ENCODE assay signal across 9 cellular contexts in the genomic region with DNA sequence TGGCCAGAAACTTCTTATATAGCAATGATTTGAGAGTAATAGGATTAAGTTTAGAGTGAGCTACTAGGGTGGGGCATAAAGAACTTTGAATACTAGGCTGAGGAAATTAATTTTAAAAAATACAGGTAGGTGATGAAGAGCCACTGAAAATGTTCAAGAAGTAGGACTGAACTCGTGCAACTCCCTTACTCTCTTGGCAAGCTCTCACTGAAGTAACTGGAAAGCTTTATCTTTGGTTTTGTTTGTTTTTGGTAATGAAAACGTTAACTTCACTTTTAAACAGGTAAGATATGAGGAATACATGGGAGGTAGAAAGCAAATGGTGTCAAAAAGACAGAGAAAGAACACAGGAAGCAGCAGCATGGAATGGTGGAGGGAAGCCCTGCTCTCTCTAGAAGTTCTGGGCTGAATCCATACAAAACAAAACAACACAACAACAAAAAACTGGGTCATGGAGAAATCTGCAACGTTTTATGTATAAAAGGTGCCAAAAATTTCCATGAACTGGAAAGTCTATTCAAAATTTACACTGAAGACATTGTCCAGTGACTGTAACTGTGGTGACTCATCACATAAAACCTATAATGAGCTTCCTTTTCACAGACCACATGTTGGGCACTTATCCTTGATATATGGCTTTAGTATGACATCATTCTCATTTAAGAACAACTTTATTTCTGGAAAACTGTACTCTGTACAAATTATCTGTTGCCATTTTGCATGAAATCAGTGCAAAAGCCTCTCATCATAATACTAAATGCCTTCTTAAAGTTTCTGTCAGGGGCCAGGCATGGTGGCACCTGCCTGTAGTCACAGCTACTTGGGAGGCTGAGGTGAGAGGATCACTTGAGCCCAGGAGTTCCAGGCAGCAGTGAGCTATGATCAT.
A peak's percentile ranks its signal among the peaks of the same experiment; 100 is the strongest.
DNase-seq lines count a peak whose midpoint lies in the region; ATAC-seq, FAIRE-seq and TF ChIP-seq lines count a peak whose summit lies in the region.
"Had no signal": no experiment of that assay in that cellular context is flagged by ENCODE, and none has a peak within 500 bp of the region (broad histone marks: within the 10 kb centered on the region; RNA-seq: fewer than 3 reads in every experiment).

No MANE protein-coding gene starts in this region.

- TF ChIP-seq RAD21 in HepG2 (CRISPR knock-in tag; IDR thresholded peaks at IDR 0.05) = no peak

- no peaks in the 10 kb centered on the region for H3K36me3 Mint-ChIP-seq in activated T-helper 1 cell treated with anti-CD3 and anti-CD28 coated beads, Interleukin-12 subunit alpha, Interleukin-12 subunit beta, Interleukin-2, Interleukin-4 antibody, amounts not matched to agents 30 ng/mL and 10 ng/mL and 1 ng/mL, durations not matched to agents 14 hours and 24 hours and 36 hours (ENCODE audit: low read depth)
- H3K36me3 Mint-ChIP-seq in activated CD4-positive, alpha-beta T cell treated with anti-CD3 and anti-CD28 coated beads for 36 hours (ENCODE audit: low read depth) = no peaks in the 10 kb centered on the region

- no peak for FAIRE-seq in HepG2 (lab: Jason Lieb, UNC)

- peak overlapping the region; percentile 39; the same call in 1 of the 2 replicates for H3K4me2 ChIP-seq in HepG2 (ENCODE audit: low read depth, low read length)

- TF ChIP-seq POLR2A in HepG2 (IDR thresholded peaks at IDR 0.05; ENCODE audit: insufficient read depth in 1 of 2, low read depth in 2 of 2, low read length in 2 of 2) = no peak

- peak overlapping the region; percentile 22 for H2AFZ ChIP-seq in HepG2 (ENCODE audit: low read length)

- H3K4me1 ChIP-seq in HepG2 (ENCODE audit: insufficient read depth, low read length) = peaks cover 41% of the 10 kb centered on the region

- H3K4me3 Mint-ChIP-seq in activated T-helper 1 cell treated with anti-CD3 and anti-CD28 coated beads, Interleukin-12 subunit alpha, Interleukin-12 subunit beta, Interleukin-2, Interleukin-4 antibody, amounts not matched to agents 30 ng/mL and 10 ng/mL and 1 ng/mL, durations not matched to agents 14 hours and 24 hours and 36 hours = no peak overlapping the region
- no peak overlapping the region for H3K4me3 Mint-ChIP-seq in activated CD4-positive, alpha-beta T cell treated with anti-CD3 and anti-CD28 coated beads for 36 hours

- no peaks in the 10 kb centered on the region for H3K36me3 ChIP-seq in HepG2 (replicated peaks in 1 of 2; ENCODE audit: control insufficient read depth in 1 of 2, insufficient read depth in 2 of 2, low read length in 2 of 2)
- H3K36me3 ChIP-seq: neutrophil had no signal

- TF ChIP-seq EP300 in HepG2 (IDR thresholded peaks at IDR 0.05; ENCODE audit: low read depth in 2 of 2, low read length in 2 of 2) (no peak; a peak in 1 of 4 replicates), HepG2 (CRISPR knock-in tag; IDR thresholded peaks at IDR 0.05; ENCODE audit: borderline replicate concordance) (no peak)

- ATAC-seq in GM18858 (IDR thresholded peaks at IDR 0.05; ENCODE audit: unreplicated experiment) (peak; percentile 72), HG03432 (IDR thresholded peaks at IDR 0.05; ENCODE audit: unreplicated experiment) (peak; percentile 81), HepG2 (peak; percentile 67), HG02798 (IDR thresholded peaks at IDR 0.05; ENCODE audit: poor library complexity, unreplicated experiment) (no peak)
- ATAC-seq in activated CD4-positive, alpha-beta T cell treated with anti-CD3 and anti-CD28 coated beads for 36 hours = no peak

- in situ Hi-C loops in HepG2 (cut with HindIII; ENCODE audit: extremely low pct_ligation_motif_present, low pct_unique_long_range_greater_than_20kb) = loop anchor here (10.0 kb wide), 1 partner anchor 245 kb away; the partner anchor contains the start of gene RGMB

- intact Hi-C loops in HepG2 (cut with micrococcal nuclease; ENCODE audit: unreplicated experiment) = no loop called here
- intact Hi-C loops in activated T-helper 1 cell treated with anti-CD3 and anti-CD28 coated beads, Interleukin-12 subunit alpha, Interleukin-12 subunit beta, Interleukin-2, Interleukin-4 antibody, amounts not matched to agents 30 ng/mL and 10 ng/mL and 1 ng/mL, durations not matched to agents 14 hours and 24 hours and 36 hours (cut with micrococcal nuclease) = no loop called here
- intact Hi-C loops in activated CD4-positive, alpha-beta T cell treated with anti-CD3 and anti-CD28 coated beads for 36 hours (cut with DNase I, micrococcal nuclease) = no loop called here

- no peaks in the 10 kb centered on the region for H3K9me3 ChIP-seq in HepG2 (ENCODE audit: low read length)
- H3K9me3 ChIP-seq: neutrophil had no signal

- H3K4me3 ChIP-seq in HepG2 (replicated peaks in 1 of 3; ENCODE audit: insufficient read depth in 1 of 3, low read depth in 2 of 3, low read length in 3 of 3) = no peak overlapping the region

- peak; percentile 65 to 96 for DNase-seq in SW 1271 (lab: John Stamatoyannopoulos, UW)
- peak; percentile 59 for DNase-seq in HepG2 (ENCODE audit: low spot score)
- no peak for DNase-seq in activated T-helper 1 cell treated with anti-CD3 and anti-CD28 coated beads, Interleukin-12 subunit alpha, Interleukin-12 subunit beta, Interleukin-2, Interleukin-4 antibody, amounts not matched to agents 30 ng/mL and 10 ng/mL and 1 ng/mL, durations not matched to agents 14 hours and 24 hours and 36 hours (ENCODE audit: low spot score)
- no peak for DNase-seq in activated CD4-positive, alpha-beta T cell treated with anti-CD3 and anti-CD28 coated beads for 1 hour
- no peak for DNase-seq in activated CD4-positive, alpha-beta T cell treated with anti-CD3 and anti-CD28 coated beads for 36 hours

- peaks cover 4% of the 10 kb centered on the region for H3K27me3 Mint-ChIP-seq in activated T-helper 1 cell treated with anti-CD3 and anti-CD28 coated beads, Interleukin-12 subunit alpha, Interleukin-12 subunit beta, Interleukin-2, Interleukin-4 antibody, amounts not matched to agents 30 ng/mL and 10 ng/mL and 1 ng/mL, durations not matched to agents 14 hours and 24 hours and 36 hours (ENCODE audit: insufficient read depth)
- no peaks in the 10 kb centered on the region for H3K27me3 Mint-ChIP-seq in activated CD4-positive, alpha-beta T cell treated with anti-CD3 and anti-CD28 coated beads for 36 hours

- H3K27ac Mint-ChIP-seq in activated T-helper 1 cell treated with anti-CD3 and anti-CD28 coated beads, Interleukin-12 subunit alpha, Interleukin-12 subunit beta, Interleukin-2, Interleukin-4 antibody, amounts not matched to agents 30 ng/mL and 10 ng/mL and 1 ng/mL, durations not matched to agents 14 hours and 24 hours and 36 hours = no peak overlapping the region
- no peak overlapping the region for H3K27ac Mint-ChIP-seq in activated CD4-positive, alpha-beta T cell treated with anti-CD3 and anti-CD28 coated beads for 36 hours

- 10% methylated on average over 3 of the region's 3 CpGs for WGBS in HepG2 (ENCODE audit: low lambda C conversion rate)

- POLR2A ChIA-PET in HepG2 (lab: Yijun Ruan, JAX) = no interaction called here
- POLR2A ChIA-PET in activated CD4-positive, alpha-beta T cell treated with anti-CD3 and anti-CD28 coated beads for 36 hours (lab: Charles Lee) = no interaction called here

- H3K4me1 Mint-ChIP-seq in activated T-helper 1 cell treated with anti-CD3 and anti-CD28 coated beads, Interleukin-12 subunit alpha, Interleukin-12 subunit beta, Interleukin-2, Interleukin-4 antibody, amounts not matched to agents 30 ng/mL and 10 ng/mL and 1 ng/mL, durations not matched to agents 14 hours and 24 hours and 36 hours (ENCODE audit: low read depth) = peaks cover 11% of the 10 kb centered on the region
- peaks cover 4% of the 10 kb centered on the region for H3K4me1 Mint-ChIP-seq in activated CD4-positive, alpha-beta T cell treated with anti-CD3 and anti-CD28 coated beads for 36 hours

- H3K9ac ChIP-seq in HepG2 (ENCODE audit: insufficient read depth, low read depth, low read length) = no peak overlapping the region

- peaks cover 11% of the 10 kb centered on the region for H3K9me3 Mint-ChIP-seq in activated T-helper 1 cell treated with anti-CD3 and anti-CD28 coated beads, Interleukin-12 subunit alpha, Interleukin-12 subunit beta, Interleukin-2, Interleukin-4 antibody, amounts not matched to agents 30 ng/mL and 10 ng/mL and 1 ng/mL, durations not matched to agents 14 hours and 24 hours and 36 hours
- H3K9me3 Mint-ChIP-seq in activated CD4-positive, alpha-beta T cell treated with anti-CD3 and anti-CD28 coated beads for 36 hours (ENCODE audit: low read depth) = no peaks in the 10 kb centered on the region

- no TSS peak for BruUV-seq in HepG2 (replicated peaks; lab: Mats Ljungman, UMichigan)

- H3K27me3 ChIP-seq in HepG2 (ENCODE audit: control insufficient read depth in 1 of 2, insufficient read depth in 2 of 2, low read length in 2 of 2) = no peaks in the 10 kb centered on the region
- H3K27me3 ChIP-seq: neutrophil had no signal

- no peak for TF ChIP-seq CTCF in HepG2 (CRISPR knock-in tag; IDR thresholded peaks at IDR 0.05)

- H4K20me1 ChIP-seq in HepG2 (ENCODE audit: insufficient read depth, low read length) = no peaks in the 10 kb centered on the region

- CTCF ChIA-PET in HepG2 (lab: Yijun Ruan, JAX; ENCODE audit: low intra/inter-chr PET ratio, low total read pairs) = no interaction called here
- CTCF ChIA-PET in activated CD4-positive, alpha-beta T cell treated with anti-CD3 and anti-CD28 coated beads for 36 hours (lab: Charles Lee) = interaction anchor here (0.9 to 1.2 kb wide), 3 partner anchors 8 to 41 kb away, joined by 3 to 4 read pairs (median 3); no protein-coding TSS in a partner anchor

- peak overlapping the region; percentile 14 for H3K27ac ChIP-seq in HepG2 (ENCODE audit: extremely low read length, insufficient read depth, low read length)
- H3K27ac ChIP-seq: neutrophil had no signal

- no peaks in the 10 kb centered on the region for H3K79me2 ChIP-seq in HepG2 (ENCODE audit: insufficient read depth, low read length)

TF ChIP-seq in HepG2, 621 proteins besides CTCF, POLR2A, EP300 and RAD21 (continues in another document):
- TF ChIP-seq ATF5 (CRISPR knock-in tag; IDR thresholded peaks at IDR 0.05; ENCODE audit: low read depth) = no peak
- TF ChIP-seq ZNF776 (CRISPR knock-in tag; IDR thresholded peaks at IDR 0.05) = no peak
- no peak for TF ChIP-seq NFRKB (IDR thresholded peaks at IDR 0.05)
- TF ChIP-seq ASH2L (IDR thresholded peaks at IDR 0.05; ENCODE audit: insufficient read length, low read depth, low read length) = peak; percentile 19
- no peak for TF ChIP-seq MAFK (conservative IDR thresholded peaks at IDR 0.05 in 1 of 2, IDR thresholded peaks at IDR 0.05 in 1 of 2; ENCODE audit: low read length in 2 of 2)
- peak; percentile 92 for TF ChIP-seq ATF7 (IDR thresholded peaks at IDR 0.05)
- TF ChIP-seq ATF7 (CRISPR knock-in tag; IDR thresholded peaks at IDR 0.05) = no peak
- peak; percentile 80 for TF ChIP-seq CREB1 (IDR thresholded peaks at IDR 0.05)
- TF ChIP-seq CREB1 (CRISPR knock-in tag; IDR thresholded peaks at IDR 0.05) = no peak

Comparison
In these comparisons a context has a peak if more than half of its experiments do, and no peak if none do; other contexts are left out.
1. ATAC-seq: peak in GM18858 (single experiment), HG03432 (single experiment) and HepG2 (single experiment); none in HG02798 (single experiment) and activated CD4-positive, alpha-beta T cell treated with anti-CD3 and anti-CD28 coated beads for 36 hours (single experiment).
2. DNase-seq: peak in SW 1271 (2 of 2) and HepG2 (single experiment); none in activated T-helper 1 cell treated with anti-CD3 and anti-CD28 coated beads, Interleukin-12 subunit alpha, Interleukin-12 subunit beta, Interleukin-2, Interleukin-4 antibody, amounts not matched to agents 30 ng/mL and 10 ng/mL and 1 ng/mL, durations not matched to agents 14 hours and 24 hours and 36 hours (single experiment), activated CD4-positive, alpha-beta T cell treated with anti-CD3 and anti-CD28 coated beads for 1 hour (single experiment) and activated CD4-positive, alpha-beta T cell treated with anti-CD3 and anti-CD28 coated beads for 36 hours (single experiment).